In the genomic region with DNA sequence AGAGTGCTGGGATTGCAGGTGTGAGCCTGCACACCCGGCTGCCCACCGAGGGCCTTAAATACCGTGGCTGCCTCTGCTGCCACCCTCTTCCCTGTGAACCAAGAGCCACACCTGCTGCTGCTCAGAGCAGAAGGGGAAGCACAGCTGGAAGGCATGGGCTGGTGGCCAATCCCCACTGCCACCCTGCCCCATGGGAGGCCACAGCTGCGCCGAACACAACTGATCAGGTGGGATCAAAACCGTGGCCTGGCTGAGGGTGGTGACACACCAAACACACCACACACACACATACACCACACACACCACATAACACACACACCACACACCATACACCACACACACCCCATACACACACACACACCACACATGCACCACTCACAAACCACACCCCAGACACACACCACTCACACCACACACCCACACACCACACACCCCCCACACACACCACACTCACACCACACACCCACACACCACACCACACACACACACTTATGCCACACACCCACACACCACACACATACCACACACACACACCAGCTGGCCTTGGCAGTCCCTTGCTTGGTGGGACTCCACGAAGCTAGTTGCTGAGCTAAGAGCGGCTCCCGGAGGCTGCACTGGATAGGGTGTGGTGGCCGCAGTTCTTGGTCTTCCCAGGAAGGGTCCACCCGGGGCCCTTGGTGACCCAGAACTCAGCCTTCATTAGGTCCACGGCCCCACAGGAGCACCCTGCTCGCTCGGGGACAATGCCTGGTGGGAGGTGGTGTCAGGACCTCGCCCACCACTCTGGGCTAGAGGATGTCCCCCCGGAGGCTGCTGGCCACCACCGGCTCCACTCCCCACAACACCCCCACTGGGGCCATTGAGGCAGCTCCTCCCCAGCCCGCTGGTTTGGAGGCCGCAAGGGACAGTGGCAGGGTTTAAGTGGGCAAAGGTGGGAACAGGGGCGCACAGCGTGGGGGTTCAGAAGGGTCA, we compare ENCODE assay signal across 1 cellular context.
TF ChIP-seq lines count a peak whose summit lies in the region.

No MANE protein-coding gene starts in this region.

TF ChIP-seq in IMR-90, 13 proteins besides CTCF, POLR2A, EP300 and RAD21:
- TF ChIP-seq BHLHE40 (IDR thresholded peaks at IDR 0.05; ENCODE audit: low read depth, low read length) (no peak), MAZ (IDR thresholded peaks at IDR 0.05; ENCODE audit: borderline replicate concordance, low read depth, low read length) (no peak), CEBPB (IDR thresholded peaks at IDR 0.05; ENCODE audit: low read depth, low read length) (no peak), MXI1 (IDR thresholded peaks at IDR 0.05; ENCODE audit: borderline replicate concordance, low read depth, low read length) (no peak), RCOR1 (IDR thresholded peaks at IDR 0.05; ENCODE audit: insufficient replicate concordance, low read length) (no peak), SMC3 (IDR thresholded peaks at IDR 0.05; ENCODE audit: low read depth, low read length) (no peak), NFE2L2 (IDR thresholded peaks at IDR 0.05; ENCODE audit: low read depth, low read length) (no peak), CHD1 (IDR thresholded peaks at IDR 0.05; ENCODE audit: low read depth, low read length) (no peak), FOS (IDR thresholded peaks at IDR 0.05; ENCODE audit: low read depth, low read length) (no peak), MAFK (IDR thresholded peaks at IDR 0.05; ENCODE audit: low read depth, low read length) (no peak), RFX5 (IDR thresholded peaks at IDR 0.05; ENCODE audit: low read depth, low read length) (no peak)
- TF ChIP-seq, protein P1, sequence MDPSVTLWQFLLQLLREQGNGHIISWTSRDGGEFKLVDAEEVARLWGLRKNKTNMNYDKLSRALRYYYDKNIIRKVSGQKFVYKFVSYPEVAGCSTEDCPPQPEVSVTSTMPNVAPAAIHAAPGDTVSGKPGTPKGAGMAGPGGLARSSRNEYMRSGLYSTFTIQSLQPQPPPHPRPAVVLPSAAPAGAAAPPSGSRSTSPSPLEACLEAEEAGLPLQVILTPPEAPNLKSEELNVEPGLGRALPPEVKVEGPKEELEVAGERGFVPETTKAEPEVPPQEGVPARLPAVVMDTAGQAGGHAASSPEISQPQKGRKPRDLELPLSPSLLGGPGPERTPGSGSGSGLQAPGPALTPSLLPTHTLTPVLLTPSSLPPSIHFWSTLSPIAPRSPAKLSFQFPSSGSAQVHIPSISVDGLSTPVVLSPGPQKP (IDR thresholded peaks at IDR 0.05; ENCODE audit: borderline replicate concordance, low read depth, low read length), result no peak
- TF ChIP-seq, protein P2, sequence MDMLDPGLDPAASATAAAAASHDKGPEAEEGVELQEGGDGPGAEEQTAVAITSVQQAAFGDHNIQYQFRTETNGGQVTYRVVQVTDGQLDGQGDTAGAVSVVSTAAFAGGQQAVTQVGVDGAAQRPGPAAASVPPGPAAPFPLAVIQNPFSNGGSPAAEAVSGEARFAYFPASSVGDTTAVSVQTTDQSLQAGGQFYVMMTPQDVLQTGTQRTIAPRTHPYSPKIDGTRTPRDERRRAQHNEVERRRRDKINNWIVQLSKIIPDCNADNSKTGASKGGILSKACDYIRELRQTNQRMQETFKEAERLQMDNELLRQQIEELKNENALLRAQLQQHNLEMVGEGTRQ (IDR thresholded peaks at IDR 0.05; ENCODE audit: low read depth, low read length), result no peak
TF ChIP-seq in IMR-90: peak in this region for 0.
